In genomic region chr13:111076156-111077013, GRCh38 we compare ENCODE assay signal across 1 cellular context.
TF ChIP-seq lines count a peak whose summit lies in the region.

No MANE protein-coding gene starts in this region.

TF ChIP-seq in HepG2, 621 proteins besides CTCF, POLR2A, EP300 and RAD21:
- TF ChIP-seq PRMT3 (CRISPR knock-in tag; IDR thresholded peaks at IDR 0.05; ENCODE audit: borderline replicate concordance, low read depth) (no peak), ZNF703 (CRISPR knock-in tag; IDR thresholded peaks at IDR 0.05; ENCODE audit: borderline replicate concordance) (no peak), HNF4A (CRISPR knock-in tag; IDR thresholded peaks at IDR 0.05) (peak; percentile 48), NFKBIZ (CRISPR knock-in tag; IDR thresholded peaks at IDR 0.05) (no peak), RXRB (CRISPR knock-in tag; IDR thresholded peaks at IDR 0.05; ENCODE audit: borderline replicate concordance) (no peak), ZNF263 (CRISPR knock-in tag; IDR thresholded peaks at IDR 0.05) (peak; percentile 54; the same call in 1 of the 2 replicates), ZNF121 (CRISPR knock-in tag; IDR thresholded peaks at IDR 0.05) (no peak), MED13 (CRISPR knock-in tag; IDR thresholded peaks at IDR 0.05) (no peak)
